ENCODE assay signal across 11 cellular contexts in genomic region chr7:101978683-101979082, GRCh38.
DNase-seq lines count a peak whose midpoint lies in the region; ATAC-seq and TF ChIP-seq lines count a peak whose summit lies in the region.
"Had no signal": no experiment of that assay in that cellular context is flagged by ENCODE, and none has a peak within 500 bp of the region (broad histone marks: within the 10 kb centered on the region; RNA-seq: fewer than 3 reads in every experiment).

No MANE protein-coding gene starts in this region.

- ATAC-seq in DND-41 (ENCODE audit: insufficient read depth, low read depth) (no peak), lung (ENCODE audit: insufficient read depth, low FRiP score) (peak; percentile 40), HG03280 (IDR thresholded peaks at IDR 0.05; ENCODE audit: unreplicated experiment) (no peak)

- peaks cover 94% of the 10 kb centered on the region for H3K79me2 ChIP-seq in DND-41 (ENCODE audit: insufficient read depth, low read length)

- no peak overlapping the region for H2AFZ ChIP-seq in DND-41 (ENCODE audit: low read depth, low read length)

- H3K9me3 ChIP-seq in BLaER1: no peaks in the 10 kb centered on the region
- H3K9me3 ChIP-seq in DND-41 (ENCODE audit: insufficient read depth, low read length, severe bottlenecking): no peaks in the 10 kb centered on the region
- no peaks in the 10 kb centered on the region for H3K9me3 ChIP-seq in lung (ENCODE audit: control insufficient read depth in 2 of 2, insufficient read depth in 1 of 2, low read length in 1 of 2)

- 82 to 91% methylated on average over 10 of the region's 10 CpGs for WGBS in lung, 2 donors

- H3K9ac ChIP-seq in BLaER1: no peak overlapping the region
- H3K9ac ChIP-seq in DND-41 (ENCODE audit: low read depth, low read length): no peak overlapping the region

- H3K27me3 ChIP-seq in BLaER1 (no peaks in the 10 kb centered on the region), DND-41 (ENCODE audit: insufficient read depth, low read length, poor library complexity) (no peaks in the 10 kb centered on the region), lung (ENCODE audit: control insufficient read depth, insufficient read depth) (no peaks in the 10 kb centered on the region)

- peaks cover 99% of the 10 kb centered on the region for H3K4me1 ChIP-seq in BLaER1
- H3K4me1 ChIP-seq in DND-41 (ENCODE audit: insufficient read depth, low read length): peaks cover 6% of the 10 kb centered on the region; the same call in 1 of the 2 replicates
- peaks cover 0 to 3% of the 10 kb centered on the region in 2 donors for H3K4me1 ChIP-seq in lung (ENCODE audit: control insufficient read depth in 2 of 2, insufficient read depth in 2 of 2, low read length in 2 of 2)

- peaks cover 16% of the 10 kb centered on the region for H3K36me3 ChIP-seq in BLaER1
- H3K36me3 ChIP-seq in DND-41 (ENCODE audit: insufficient read depth, low read length): peaks cover 9% of the 10 kb centered on the region
- no peaks in the 10 kb centered on the region for H3K36me3 ChIP-seq in lung (ENCODE audit: control insufficient read depth in 2 of 2, insufficient read depth in 2 of 2, low read length in 2 of 2)

- TF ChIP-seq CTCF in DND-41 (IDR thresholded peaks at IDR 0.05; ENCODE audit: borderline replicate concordance, extremely low read depth, low read length, poor library complexity, severe bottlenecking): no peak
- no peak for TF ChIP-seq CTCF in RWPE1 (conservative IDR thresholded peaks at IDR 0.05; ENCODE audit: low read depth)
- no peak for TF ChIP-seq CTCF in lung (IDR thresholded peaks at IDR 0.05; ENCODE audit: control extremely low read depth, extremely low read depth)
- TF ChIP-seq CTCF in foreskin fibroblast (IDR thresholded peaks at IDR 0.05; ENCODE audit: low read depth, low read length): no peak

- H3K27ac ChIP-seq in BLaER1 (peak overlapping the region; percentile 81), DND-41 (ENCODE audit: low read length) (peak overlapping the region; percentile 40), RWPE1 (peak overlapping the region; percentile 1; the same call in 1 of the 2 replicates), lung (ENCODE audit: low read depth in 1 of 2, low read length in 1 of 2) (no peak overlapping the region)

- H4K20me1 ChIP-seq in BLaER1: no peaks in the 10 kb centered on the region
- H4K20me1 ChIP-seq in DND-41 (ENCODE audit: insufficient read depth, low read length): no peaks in the 10 kb centered on the region

- H3K4me3 ChIP-seq in BLaER1: no peak overlapping the region
- no peak overlapping the region for H3K4me3 ChIP-seq in DND-41 (ENCODE audit: low read depth in 1 of 2, low read length in 2 of 2)
- no peak overlapping the region for H3K4me3 ChIP-seq in lung
- H3K4me3 ChIP-seq in foreskin fibroblast (ENCODE audit: low read depth in 1 of 2, low read length in 2 of 2): no peak overlapping the region

- peak overlapping the region; percentile 81 for H3K4me2 ChIP-seq in BLaER1
- H3K4me2 ChIP-seq in DND-41 (ENCODE audit: insufficient read depth, low read length): no peak overlapping the region

- POLR2A ChIA-PET in RWPE1 (lab: Yijun Ruan, JAX; ENCODE audit: low non-redundant PET): no interaction called here

- DNase-seq in DND-41: no peak
- no peak for DNase-seq in RWPE1 (ENCODE audit: low spot score)
- peak; percentile 34 for DNase-seq in lung (ENCODE audit: low spot score)
- DNase-seq in OCI-M1 (lab: John Stamatoyannopoulos, UW): no peak
- DNase-seq in UCSD-AML1 (lab: John Stamatoyannopoulos, UW; ENCODE audit: unreplicated experiment): no peak
- DNase-seq in foreskin fibroblast: no peak
- DNase-seq: NCI-H146, NCI-H446, SW 1271 had no signal

- CTCF ChIA-PET in RWPE1 (lab: Yijun Ruan, JAX): no interaction called here

Comparison
In these comparisons a context has a peak if more than half of its experiments do, and no peak if none do; other contexts are left out.
1. H3K27ac ChIP-seq: peak in BLaER1 (single experiment), DND-41 (single experiment) and RWPE1 (single experiment); none in lung (0 of 2).